Comparison of ENCODE assay signal across 20 cellular contexts in the genomic region with DNA sequence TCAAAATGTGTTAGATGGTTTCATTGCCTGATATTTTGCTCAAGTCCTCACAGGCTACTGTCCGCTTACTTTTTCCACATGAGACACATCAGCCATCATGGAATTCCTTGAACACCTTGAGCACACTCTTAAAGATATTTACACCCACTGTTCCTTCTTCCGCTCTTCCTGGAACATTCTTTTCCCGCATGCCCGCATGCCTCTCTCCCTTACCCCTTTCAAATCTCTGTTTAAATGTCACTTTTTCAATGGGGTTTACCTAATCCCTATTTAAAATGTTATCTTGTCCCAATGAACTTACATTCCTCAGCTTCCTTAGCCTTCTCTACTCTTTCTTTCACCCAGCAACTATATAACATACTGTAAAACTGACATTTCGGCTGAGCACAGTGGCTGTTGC.
"Had no signal": no experiment of that assay in that cellular context is flagged by ENCODE, and none has a peak within 500 bp of the region (broad histone marks: within the 10 kb centered on the region; RNA-seq: fewer than 3 reads in every experiment).

No MANE protein-coding gene starts in this region.

- ATAC-seq: gastrocnemius medialis, heart right ventricle, left cardiac atrium, left ventricle myocardium superior, lower lobe of right lung had no signal

- H3K27me3 ChIP-seq: dorsolateral prefrontal cortex, esophagus squamous epithelium, gastrocnemius medialis, heart right ventricle, left lung had no signal

- DNase-seq: dermis blood vessel endothelial cell; dorsolateral prefrontal cortex; effector CD4-positive, alpha-beta T cell; effector memory CD4-positive, alpha-beta T cell; erythroblast; esophagus squamous epithelium; foreskin melanocyte; gastrocnemius medialis; glutamatergic neuron; head of caudate nucleus; heart right ventricle; hippocampal formation; left cardiac atrium; left lung; left ventricle myocardium superior; lower lobe of right lung; mesenchymal stem cell; midbrain had no signal

- H3K36me3 ChIP-seq: esophagus squamous epithelium, gastrocnemius medialis, heart right ventricle, left lung, lower lobe of right lung had no signal

- H3K4me1 ChIP-seq: gastrocnemius medialis, heart right ventricle, left lung, lower lobe of right lung had no signal

- H3K9me3 ChIP-seq: esophagus squamous epithelium, gastrocnemius medialis, lower lobe of right lung had no signal

- H3K4me3 ChIP-seq: coronary artery, dorsolateral prefrontal cortex, esophagus squamous epithelium, gastrocnemius medialis, heart right ventricle, left lung, lower lobe of right lung had no signal

- H3K27ac ChIP-seq: coronary artery, epithelial cell of prostate, esophagus squamous epithelium, gastrocnemius medialis, heart right ventricle, left lung, lower lobe of right lung had no signal
